In genomic region chr12:50662121-50662480, GRCh38 we compare ENCODE assay signal across 17 cellular contexts.
"Had no signal": no experiment of that assay in that cellular context is flagged by ENCODE, and none has a peak within 500 bp of the region (broad histone marks: within the 10 kb centered on the region; RNA-seq: fewer than 3 reads in every experiment).

No MANE protein-coding gene starts in this region.

- DNase-seq: activated CD4-positive, alpha-beta T cell treated with anti-CD3 and anti-CD28 coated beads for 36 hours; activated CD8-positive, alpha-beta T cell treated with anti-CD3 and anti-CD28 coated beads for 36 hours; activated effector memory CD4-positive, alpha-beta T cell treated with Interleukin-2 at 50 U/mL for 16 hours; activated T-cell treated with anti-CD3 and anti-CD28 coated beads, Interleukin-2, amount 50 U/mL, for 4 hours; glutamatergic neuron; left ventricle myocardium superior; nephron progenitor cell; occipital lobe; psoas muscle; spleen; stomach; T-helper 17 cell; tibial artery; uterus had no signal

- H3K27ac Mint-ChIP-seq: activated CD4-positive, alpha-beta T cell treated with anti-CD3 and anti-CD28 coated beads for 36 hours; activated CD8-positive, alpha-beta T cell treated with anti-CD3 and anti-CD28 coated beads for 36 hours; activated naive CD4-positive, alpha-beta T cell treated with anti-CD3 and anti-CD28 coated beads, Interleukin-2, amount 50 U/mL, for 24 hours; T-helper 17 cell had no signal

- H3K4me1 ChIP-seq: psoas muscle, tibial artery, uterus had no signal

- H3K9me3 ChIP-seq: psoas muscle, spleen, stomach, tibial artery, uterus had no signal

- H3K4me3 ChIP-seq: psoas muscle, spleen, stomach, tibial artery, uterus had no signal

- H3K36me3 ChIP-seq: uterus had no signal

- H3K9me3 Mint-ChIP-seq: activated CD8-positive, alpha-beta T cell treated with anti-CD3 and anti-CD28 coated beads for 36 hours; activated naive CD4-positive, alpha-beta T cell treated with anti-CD3 and anti-CD28 coated beads, Interleukin-2, amount 50 U/mL, for 24 hours; activated T-cell treated with anti-CD3 and anti-CD28 coated beads, Interleukin-2, amount 50 U/mL, for 4 hours; memory B cell; nephron progenitor cell had no signal

- H3K27ac ChIP-seq: psoas muscle, spleen, stomach, tibial artery, uterus had no signal

- H3K27me3 Mint-ChIP-seq: activated CD4-positive, alpha-beta T cell treated with anti-CD3 and anti-CD28 coated beads for 36 hours; activated CD8-positive, alpha-beta T cell treated with anti-CD3 and anti-CD28 coated beads for 36 hours; activated naive CD4-positive, alpha-beta T cell treated with anti-CD3 and anti-CD28 coated beads, Interleukin-2, amount 50 U/mL, for 24 hours; memory B cell; T-helper 17 cell had no signal

- H3K4me3 Mint-ChIP-seq: activated CD4-positive, alpha-beta T cell treated with anti-CD3 and anti-CD28 coated beads for 36 hours; activated CD8-positive, alpha-beta T cell treated with anti-CD3 and anti-CD28 coated beads for 36 hours; activated naive CD4-positive, alpha-beta T cell treated with anti-CD3 and anti-CD28 coated beads, Interleukin-2, amount 50 U/mL, for 24 hours; activated T-cell treated with anti-CD3 and anti-CD28 coated beads, Interleukin-2, amount 50 U/mL, for 4 hours; memory B cell; nephron progenitor cell; T-helper 17 cell had no signal

- H3K4me1 Mint-ChIP-seq: activated CD4-positive, alpha-beta T cell treated with anti-CD3 and anti-CD28 coated beads for 36 hours; memory B cell; T-helper 17 cell had no signal

- ATAC-seq: activated CD4-positive, alpha-beta T cell treated with anti-CD3 and anti-CD28 coated beads for 36 hours; activated CD8-positive, alpha-beta T cell treated with anti-CD3 and anti-CD28 coated beads for 36 hours; activated T-cell treated with anti-CD3 and anti-CD28 coated beads, Interleukin-2, amount 50 U/mL, for 4 hours; esophagus mucosa; left ventricle myocardium superior; psoas muscle; T-helper 17 cell had no signal

- H3K27me3 ChIP-seq: spleen, stomach, tibial artery, uterus had no signal
